20 cellular contexts compared by ENCODE assay signal in genomic region chr2:187976667-187977333, GRCh38.
"Had no signal": no experiment of that assay in that cellular context is flagged by ENCODE, and none has a peak within 500 bp of the region (broad histone marks: within the 10 kb centered on the region; RNA-seq: fewer than 3 reads in every experiment).

No MANE protein-coding gene starts in this region.

- DNase-seq: effector memory CD8-positive, alpha-beta T cell; gastrocnemius medialis; left ventricle myocardium inferior; mesenchymal stem cell; naive B cell; ovary; right cardiac atrium; small intestine; stimulated activated CD4-positive, alpha-beta T cell treated with anti-CD3 and anti-CD28 coated beads, Interleukin-12 subunit alpha, Interleukin-12 subunit beta, amount 100 ng/mL, for 4 hours; stimulated activated naive CD4-positive, alpha-beta T cell; stomach; substantia nigra; thyroid gland; upper lobe of left lung; uterus had no signal

- H3K4me3 ChIP-seq: esophagus muscularis mucosa, gastrocnemius medialis, left ventricle myocardium inferior, lung, ovary, stomach, thyroid gland, upper lobe of left lung, uterus had no signal

- H3K4me1 ChIP-seq: esophagus muscularis mucosa, gastrocnemius medialis, stomach, thyroid gland, upper lobe of left lung, uterus had no signal

- ATAC-seq: effector memory CD8-positive, alpha-beta T cell; gastrocnemius medialis; right cardiac atrium had no signal

- H3K9me3 ChIP-seq: esophagus muscularis mucosa, gastrocnemius medialis, left ventricle myocardium inferior, ovary, stomach, thyroid gland, upper lobe of left lung, uterus had no signal

- H3K27ac ChIP-seq: epithelial cell of prostate, esophagus muscularis mucosa, gastrocnemius medialis, left ventricle myocardium inferior, ovary, stomach, thyroid gland, upper lobe of left lung, uterus had no signal

- H3K27me3 ChIP-seq: esophagus muscularis mucosa, gastrocnemius medialis, ovary, stomach, thyroid gland, upper lobe of left lung, uterus had no signal

- H3K4me3 Mint-ChIP-seq: dendritic cell treated with granulocyte-macrophage colony-stimulating factor and Interleukin-4, amounts not matched to agents 40 ng/mL and 50 ng/mL, for 4 days; effector memory CD8-positive, alpha-beta T cell; naive B cell; nephron had no signal

- H3K4me1 Mint-ChIP-seq: naive B cell, nephron had no signal

- H3K36me3 Mint-ChIP-seq: naive B cell had no signal

- H3K36me3 ChIP-seq: esophagus muscularis mucosa, gastrocnemius medialis, left ventricle myocardium inferior, ovary, stomach, thyroid gland, upper lobe of left lung, uterus had no signal

- H3K9me3 Mint-ChIP-seq: dendritic cell treated with granulocyte-macrophage colony-stimulating factor and Interleukin-4, amounts not matched to agents 40 ng/mL and 50 ng/mL, for 4 days; naive B cell; nephron had no signal

- H3K27me3 Mint-ChIP-seq: dendritic cell treated with granulocyte-macrophage colony-stimulating factor and Interleukin-4, amounts not matched to agents 40 ng/mL and 50 ng/mL, for 4 days; effector memory CD8-positive, alpha-beta T cell; naive B cell had no signal

- H3K27ac Mint-ChIP-seq: dendritic cell treated with granulocyte-macrophage colony-stimulating factor and Interleukin-4, amounts not matched to agents 40 ng/mL and 50 ng/mL, for 4 days; effector memory CD8-positive, alpha-beta T cell; naive B cell; nephron had no signal
